In the genomic region with DNA sequence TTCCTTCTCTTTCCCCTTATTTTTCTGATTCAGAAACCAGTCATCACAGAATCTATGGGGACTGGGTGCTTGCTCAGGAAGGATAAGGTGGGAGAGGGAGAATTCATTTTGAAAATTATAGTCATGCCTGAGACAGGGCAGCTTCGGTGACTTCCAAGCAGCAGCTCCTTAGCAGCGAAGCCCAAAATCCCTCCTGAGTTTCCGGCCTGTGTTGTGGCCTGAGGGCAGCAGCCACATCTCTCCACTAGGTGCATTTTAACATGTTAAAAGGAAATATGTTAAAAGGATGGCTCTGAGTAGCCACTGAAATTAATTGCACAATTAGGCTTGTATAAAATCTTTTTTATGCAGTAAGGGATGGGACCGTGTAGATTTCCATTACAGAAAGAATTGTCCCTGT, we compare ENCODE assay signal across 1 cellular context.
TF ChIP-seq lines count a peak whose summit lies in the region.

No MANE protein-coding gene starts in this region.

TF ChIP-seq in GM23338, 12 proteins besides CTCF, POLR2A, EP300 and RAD21:
- no peak for TF ChIP-seq JUNB (IDR thresholded peaks at IDR 0.05; ENCODE audit: unreplicated experiment)
- TF ChIP-seq ZNF114 (CRISPR knock-in tag; IDR thresholded peaks at IDR 0.05) = no peak
- no peak for TF ChIP-seq ZNF331 (CRISPR knock-in tag; IDR thresholded peaks at IDR 0.05; ENCODE audit: low read depth)
- TF ChIP-seq STAT1 (IDR thresholded peaks at IDR 0.05; ENCODE audit: unreplicated experiment) = no peak
- TF ChIP-seq, protein P1, sequence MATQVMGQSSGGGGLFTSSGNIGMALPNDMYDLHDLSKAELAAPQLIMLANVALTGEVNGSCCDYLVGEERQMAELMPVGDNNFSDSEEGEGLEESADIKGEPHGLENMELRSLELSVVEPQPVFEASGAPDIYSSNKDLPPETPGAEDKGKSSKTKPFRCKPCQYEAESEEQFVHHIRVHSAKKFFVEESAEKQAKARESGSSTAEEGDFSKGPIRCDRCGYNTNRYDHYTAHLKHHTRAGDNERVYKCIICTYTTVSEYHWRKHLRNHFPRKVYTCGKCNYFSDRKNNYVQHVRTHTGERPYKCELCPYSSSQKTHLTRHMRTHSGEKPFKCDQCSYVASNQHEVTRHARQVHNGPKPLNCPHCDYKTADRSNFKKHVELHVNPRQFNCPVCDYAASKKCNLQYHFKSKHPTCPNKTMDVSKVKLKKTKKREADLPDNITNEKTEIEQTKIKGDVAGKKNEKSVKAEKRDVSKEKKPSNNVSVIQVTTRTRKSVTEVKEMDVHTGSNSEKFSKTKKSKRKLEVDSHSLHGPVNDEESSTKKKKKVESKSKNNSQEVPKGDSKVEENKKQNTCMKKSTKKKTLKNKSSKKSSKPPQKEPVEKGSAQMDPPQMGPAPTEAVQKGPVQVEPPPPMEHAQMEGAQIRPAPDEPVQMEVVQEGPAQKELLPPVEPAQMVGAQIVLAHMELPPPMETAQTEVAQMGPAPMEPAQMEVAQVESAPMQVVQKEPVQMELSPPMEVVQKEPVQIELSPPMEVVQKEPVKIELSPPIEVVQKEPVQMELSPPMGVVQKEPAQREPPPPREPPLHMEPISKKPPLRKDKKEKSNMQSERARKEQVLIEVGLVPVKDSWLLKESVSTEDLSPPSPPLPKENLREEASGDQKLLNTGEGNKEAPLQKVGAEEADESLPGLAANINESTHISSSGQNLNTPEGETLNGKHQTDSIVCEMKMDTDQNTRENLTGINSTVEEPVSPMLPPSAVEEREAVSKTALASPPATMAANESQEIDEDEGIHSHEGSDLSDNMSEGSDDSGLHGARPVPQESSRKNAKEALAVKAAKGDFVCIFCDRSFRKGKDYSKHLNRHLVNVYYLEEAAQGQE (IDR thresholded peaks at IDR 0.05; ENCODE audit: unreplicated experiment) = no peak
- no peak for TF ChIP-seq CREB1 (CRISPR knock-in tag; IDR thresholded peaks at IDR 0.05; ENCODE audit: low read depth)
- TF ChIP-seq, protein P2, sequence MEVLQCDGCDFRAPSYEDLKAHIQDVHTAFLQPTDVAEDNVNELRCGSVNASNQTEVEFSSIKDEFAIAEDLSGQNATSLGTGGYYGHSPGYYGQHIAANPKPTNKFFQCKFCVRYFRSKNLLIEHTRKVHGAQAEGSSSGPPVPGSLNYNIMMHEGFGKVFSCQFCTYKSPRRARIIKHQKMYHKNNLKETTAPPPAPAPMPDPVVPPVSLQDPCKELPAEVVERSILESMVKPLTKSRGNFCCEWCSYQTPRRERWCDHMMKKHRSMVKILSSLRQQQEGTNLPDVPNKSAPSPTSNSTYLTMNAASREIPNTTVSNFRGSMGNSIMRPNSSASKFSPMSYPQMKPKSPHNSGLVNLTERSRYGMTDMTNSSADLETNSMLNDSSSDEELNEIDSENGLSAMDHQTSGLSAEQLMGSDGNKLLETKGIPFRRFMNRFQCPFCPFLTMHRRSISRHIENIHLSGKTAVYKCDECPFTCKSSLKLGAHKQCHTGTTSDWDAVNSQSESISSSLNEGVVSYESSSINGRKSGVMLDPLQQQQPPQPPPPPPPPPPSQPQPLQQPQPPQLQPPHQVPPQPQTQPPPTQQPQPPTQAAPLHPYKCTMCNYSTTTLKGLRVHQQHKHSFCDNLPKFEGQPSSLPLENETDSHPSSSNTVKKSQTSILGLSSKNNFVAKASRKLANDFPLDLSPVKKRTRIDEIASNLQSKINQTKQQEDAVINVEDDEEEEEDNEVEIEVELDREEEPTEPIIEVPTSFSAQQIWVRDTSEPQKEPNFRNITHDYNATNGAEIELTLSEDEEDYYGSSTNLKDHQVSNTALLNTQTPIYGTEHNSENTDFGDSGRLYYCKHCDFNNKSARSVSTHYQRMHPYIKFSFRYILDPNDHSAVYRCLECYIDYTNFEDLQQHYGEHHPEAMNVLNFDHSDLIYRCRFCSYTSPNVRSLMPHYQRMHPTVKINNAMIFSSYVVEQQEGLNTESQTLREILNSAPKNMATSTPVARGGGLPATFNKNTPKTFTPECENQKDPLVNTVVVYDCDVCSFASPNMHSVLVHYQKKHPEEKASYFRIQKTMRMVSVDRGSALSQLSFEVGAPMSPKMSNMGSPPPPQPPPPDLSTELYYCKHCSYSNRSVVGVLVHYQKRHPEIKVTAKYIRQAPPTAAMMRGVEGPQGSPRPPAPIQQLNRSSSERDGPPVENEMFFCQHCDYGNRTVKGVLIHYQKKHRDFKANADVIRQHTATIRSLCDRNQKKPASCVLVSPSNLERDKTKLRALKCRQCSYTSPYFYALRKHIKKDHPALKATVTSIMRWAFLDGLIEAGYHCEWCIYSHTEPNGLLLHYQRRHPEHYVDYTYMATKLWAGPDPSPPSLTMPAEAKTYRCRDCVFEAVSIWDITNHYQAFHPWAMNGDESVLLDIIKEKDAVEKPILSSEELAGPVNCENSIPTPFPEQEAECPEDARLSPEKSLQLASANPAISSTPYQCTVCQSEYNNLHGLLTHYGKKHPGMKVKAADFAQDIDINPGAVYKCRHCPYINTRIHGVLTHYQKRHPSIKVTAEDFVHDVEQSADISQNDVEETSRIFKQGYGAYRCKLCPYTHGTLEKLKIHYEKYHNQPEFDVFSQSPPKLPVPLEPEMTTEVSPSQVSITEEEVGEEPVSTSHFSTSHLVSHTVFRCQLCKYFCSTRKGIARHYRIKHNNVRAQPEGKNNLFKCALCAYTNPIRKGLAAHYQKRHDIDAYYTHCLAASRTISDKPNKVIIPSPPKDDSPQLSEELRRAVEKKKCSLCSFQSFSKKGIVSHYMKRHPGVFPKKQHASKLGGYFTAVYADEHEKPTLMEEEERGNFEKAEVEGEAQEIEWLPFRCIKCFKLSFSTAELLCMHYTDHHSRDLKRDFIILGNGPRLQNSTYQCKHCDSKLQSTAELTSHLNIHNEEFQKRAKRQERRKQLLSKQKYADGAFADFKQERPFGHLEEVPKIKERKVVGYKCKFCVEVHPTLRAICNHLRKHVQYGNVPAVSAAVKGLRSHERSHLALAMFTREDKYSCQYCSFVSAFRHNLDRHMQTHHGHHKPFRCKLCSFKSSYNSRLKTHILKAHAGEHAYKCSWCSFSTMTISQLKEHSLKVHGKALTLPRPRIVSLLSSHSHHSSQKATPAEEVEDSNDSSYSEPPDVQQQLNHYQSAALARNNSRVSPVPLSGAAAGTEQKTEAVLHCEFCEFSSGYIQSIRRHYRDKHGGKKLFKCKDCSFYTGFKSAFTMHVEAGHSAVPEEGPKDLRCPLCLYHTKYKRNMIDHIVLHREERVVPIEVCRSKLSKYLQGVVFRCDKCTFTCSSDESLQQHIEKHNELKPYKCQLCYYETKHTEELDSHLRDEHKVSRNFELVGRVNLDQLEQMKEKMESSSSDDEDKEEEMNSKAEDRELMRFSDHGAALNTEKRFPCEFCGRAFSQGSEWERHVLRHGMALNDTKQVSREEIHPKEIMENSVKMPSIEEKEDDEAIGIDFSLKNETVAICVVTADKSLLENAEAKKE (CRISPR knock-in tag; IDR thresholded peaks at IDR 0.05) = no peak
- TF ChIP-seq, protein P3, sequence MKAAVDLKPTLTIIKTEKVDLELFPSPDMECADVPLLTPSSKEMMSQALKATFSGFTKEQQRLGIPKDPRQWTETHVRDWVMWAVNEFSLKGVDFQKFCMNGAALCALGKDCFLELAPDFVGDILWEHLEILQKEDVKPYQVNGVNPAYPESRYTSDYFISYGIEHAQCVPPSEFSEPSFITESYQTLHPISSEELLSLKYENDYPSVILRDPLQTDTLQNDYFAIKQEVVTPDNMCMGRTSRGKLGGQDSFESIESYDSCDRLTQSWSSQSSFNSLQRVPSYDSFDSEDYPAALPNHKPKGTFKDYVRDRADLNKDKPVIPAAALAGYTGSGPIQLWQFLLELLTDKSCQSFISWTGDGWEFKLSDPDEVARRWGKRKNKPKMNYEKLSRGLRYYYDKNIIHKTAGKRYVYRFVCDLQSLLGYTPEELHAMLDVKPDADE (IDR thresholded peaks at IDR 0.05) = no peak
- TF ChIP-seq NANOG (IDR thresholded peaks at IDR 0.05; ENCODE audit: borderline replicate concordance) = no peak
- no peak for TF ChIP-seq EZH2 (IDR thresholded peaks at IDR 0.05; ENCODE audit: low read depth, unreplicated experiment)
